Comparison of ENCODE assay signal across 28 cellular contexts in the genomic region with DNA sequence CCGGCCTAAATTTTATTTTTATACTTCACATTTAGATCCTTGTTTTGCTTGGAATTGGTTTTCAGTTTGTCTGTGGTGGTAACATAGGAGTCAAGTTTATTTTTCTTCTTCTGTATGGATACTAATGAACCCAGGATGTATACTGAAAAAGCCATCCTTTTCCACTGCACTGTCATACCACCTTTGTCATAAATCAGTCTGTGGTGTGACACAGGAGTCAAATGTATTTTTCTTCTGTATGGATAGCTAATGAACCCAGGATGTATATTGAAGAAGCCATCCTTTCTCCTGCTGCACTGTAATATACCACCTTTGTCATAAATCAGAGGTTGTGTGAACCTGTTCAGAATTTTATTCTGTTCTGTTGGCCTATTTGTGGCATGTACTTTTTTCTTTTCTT. TPM values are rescaled to one million over a fixed set of nuclear protein-coding genes. Genes with fewer than 3 reads are reported as not detected.
"Had no signal": no experiment of that assay in that cellular context is flagged by ENCODE, and none has a peak within 500 bp of the region (broad histone marks: within the 10 kb centered on the region; RNA-seq: fewer than 3 reads in every experiment).

No MANE protein-coding gene starts in this region.

- H3K27ac ChIP-seq: left lung, lower lobe of right lung, pancreas, prostate gland, skin epidermis, suprapubic skin, thoracic aorta, tibial artery, upper lobe of right lung, uterus had no signal

- H3K36me3 ChIP-seq: lower lobe of right lung, pancreas, prostate gland, suprapubic skin, thoracic aorta, uterus had no signal

- H3K27me3 Mint-ChIP-seq: stimulated activated naive CD8-positive, alpha-beta T cell treated with anti-CD3 and anti-CD28 coated beads, Interleukin-15, Interleukin-2, amounts not matched to agents 100 ng/mL and 50 ng/mL, for 24 hours had no signal

- H3K27me3 ChIP-seq: left lung, pancreas, suprapubic skin, tibial artery, upper lobe of right lung, uterus had no signal

- H3K4me1 Mint-ChIP-seq: nephron, neural crest cell had no signal

- H3K27ac Mint-ChIP-seq: nephron; stimulated activated naive CD8-positive, alpha-beta T cell treated with anti-CD3 and anti-CD28 coated beads, Interleukin-15, Interleukin-2, amounts not matched to agents 100 ng/mL and 50 ng/mL, for 24 hours had no signal

- H3K9me3 Mint-ChIP-seq: nephron; neural crest cell; stimulated activated naive CD8-positive, alpha-beta T cell treated with anti-CD3 and anti-CD28 coated beads, Interleukin-15, Interleukin-2, amounts not matched to agents 100 ng/mL and 50 ng/mL, for 24 hours had no signal

- H3K9me3 ChIP-seq: left lung, lower lobe of right lung, pancreas, prostate gland, suprapubic skin, thoracic aorta, tibial artery, upper lobe of right lung, uterus had no signal

- ATAC-seq: left colon, left lung, lower lobe of right lung, pancreas, right cardiac atrium, sciatic nerve, upper lobe of right lung had no signal

- H3K4me3 ChIP-seq: left lung, lower lobe of right lung, pancreas, prostate gland, skin epidermis, suprapubic skin, thoracic aorta, tibial artery, upper lobe of right lung, uterus had no signal

- H3K4me3 Mint-ChIP-seq: nephron; neural crest cell; stimulated activated naive CD8-positive, alpha-beta T cell treated with anti-CD3 and anti-CD28 coated beads, Interleukin-15, Interleukin-2, amounts not matched to agents 100 ng/mL and 50 ng/mL, for 24 hours had no signal

- H3K4me1 ChIP-seq: prostate gland, uterus had no signal

- DNase-seq: hippocampal formation; kidney; left colon; left lung; lower lobe of right lung; mammary epithelial cell; mesenchymal stem cell; nucleus accumbens; pancreas; retina; right cardiac atrium; stimulated activated CD4-positive, alpha-beta T cell treated with anti-CD3 and anti-CD28 coated beads, Interleukin-12 subunit alpha, Interleukin-12 subunit beta, amount 100 ng/mL, for 4 hours; stimulated activated CD4-positive, alpha-beta T cell treated with anti-CD3 and anti-CD28 coated beads, Interleukin-15, amount 100 ng/mL, for 24 hours; stimulated activated CD4-positive, alpha-beta T cell treated with anti-CD3 and anti-CD28 coated beads, Interleukin-2, amount 100 ng/mL, for 24 hours; stimulated activated CD4-positive, alpha-beta T cell treated with anti-CD3 and anti-CD28 coated beads, Interleukin-4, amount 100 ng/mL, for 1 hour; stimulated activated naive CD4-positive, alpha-beta T cell; tibial artery; trophoblast cell; upper lobe of right lung; uterus had no signal

RNA-seq across cellular contexts. Expression of a gene that starts 57.4 kb away (rescaled TPM):
- total RNA-seq: neural crest cell had no signal
